In the genomic region with DNA sequence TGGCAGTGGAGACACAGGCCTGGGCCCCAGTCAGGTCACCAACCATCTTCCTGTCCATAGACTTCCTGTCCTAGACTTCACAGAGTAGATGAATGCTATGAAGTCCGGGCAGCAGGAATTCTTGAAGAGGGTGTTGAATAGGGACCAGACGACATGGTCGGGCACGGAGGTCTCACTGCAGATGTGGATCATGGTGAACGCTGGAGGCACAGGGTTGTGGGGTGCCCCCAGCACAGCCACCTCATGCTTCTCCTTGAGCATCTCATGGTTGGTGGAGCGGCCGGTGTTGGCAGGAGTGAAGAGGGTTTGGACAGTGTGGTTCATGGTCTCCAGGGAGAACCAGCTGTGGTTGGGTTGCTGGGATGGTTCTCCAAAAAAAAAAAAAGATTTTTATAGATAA, we compare ENCODE assay signal across 27 cellular contexts.
"Had no signal": no experiment of that assay in that cellular context is flagged by ENCODE, and none has a peak within 500 bp of the region (broad histone marks: within the 10 kb centered on the region; RNA-seq: fewer than 3 reads in every experiment).

No MANE protein-coding gene starts in this region.

- FAIRE-seq: colon, endometrium, islet of Langerhans, keratinocyte had no signal

- DNase-seq: dermis blood vessel endothelial cell; dorsolateral prefrontal cortex; effector CD4-positive, alpha-beta T cell; effector memory CD4-positive, alpha-beta T cell; erythroblast; esophagus squamous epithelium; foreskin fibroblast; foreskin melanocyte; gastrocnemius medialis; glutamatergic neuron; head of caudate nucleus; heart right ventricle; hippocampal formation; left cardiac atrium; left ventricle myocardium superior; lower lobe of right lung; mesenchymal stem cell; mucosa of descending colon had no signal

- H3K36me3 ChIP-seq: esophagus squamous epithelium, gastrocnemius medialis, left lung, lower lobe of right lung had no signal

- H3K9me3 ChIP-seq: esophagus squamous epithelium, gastrocnemius medialis, left lung, lower lobe of right lung, mucosa of descending colon had no signal

- H3K4me3 Mint-ChIP-seq: mesothelial cell of epicardium had no signal

- H3K4me1 ChIP-seq: esophagus squamous epithelium, gastrocnemius medialis, lower lobe of right lung had no signal

- H3K27me3 ChIP-seq: dorsolateral prefrontal cortex, esophagus squamous epithelium, gastrocnemius medialis, heart right ventricle, left lung had no signal

- H3K27ac ChIP-seq: coronary artery, dorsolateral prefrontal cortex, epithelial cell of prostate, esophagus squamous epithelium, gastrocnemius medialis, heart right ventricle, left lung, lower lobe of right lung had no signal

- H3K4me3 ChIP-seq: coronary artery, dorsolateral prefrontal cortex, esophagus squamous epithelium, gastrocnemius medialis, heart right ventricle, left lung, lower lobe of right lung, mucosa of descending colon had no signal

- H3K4me1 Mint-ChIP-seq: mesothelial cell of epicardium had no signal

- H3K36me3 Mint-ChIP-seq: mesothelial cell of epicardium had no signal

- ATAC-seq: esophagus mucosa, gastrocnemius medialis, heart right ventricle, left cardiac atrium, left lung, left ventricle myocardium superior, lower lobe of right lung, mucosa of descending colon had no signal

- H3K27ac Mint-ChIP-seq: mesothelial cell of epicardium had no signal
